9 cellular contexts compared by ENCODE assay signal in genomic region chr6:25366785-25367657, GRCh38.
DNase-seq lines count a peak whose midpoint lies in the region; ATAC-seq and TF ChIP-seq lines count a peak whose summit lies in the region.
"Had no signal": no experiment of that assay in that cellular context is flagged by ENCODE, and none has a peak within 500 bp of the region (broad histone marks: within the 10 kb centered on the region; RNA-seq: fewer than 3 reads in every experiment).

No MANE protein-coding gene starts in this region.

- no peaks in the 10 kb centered on the region for H3K36me3 ChIP-seq in breast epithelium
- no peaks in the 10 kb centered on the region for H3K36me3 ChIP-seq in BE2C

- peak overlapping the region; percentile 63 for H3K4me3 Mint-ChIP-seq in MCF 10A (ENCODE audit: unreplicated experiment)
- peak overlapping the region in 1 of 5 experiments; percentile 20 for H3K4me3 Mint-ChIP-seq in brain
- H3K4me3 Mint-ChIP-seq in stimulated activated naive CD8-positive, alpha-beta T cell treated with anti-CD3 and anti-CD28 coated beads, Interleukin-15, Interleukin-2, amounts not matched to agents 100 ng/mL and 50 ng/mL, for 24 hours: peak overlapping the region; percentile 83

- H3K4me1 ChIP-seq in breast epithelium (peaks cover 0 to 8% of the 10 kb centered on the region in 2 donors), BE2C (peaks cover 12% of the 10 kb centered on the region)

- H3K4me3 ChIP-seq in breast epithelium (no peak overlapping the region), BE2C (ENCODE audit: low read depth, low read length) (no peak overlapping the region)
- H3K4me3 ChIP-seq: lung had no signal

- no TSS peak for BruUV-seq in MCF 10A (replicated peaks; lab: Mats Ljungman, UMichigan)

- H3K27ac ChIP-seq in breast epithelium: no peak overlapping the region

- CTCF ChIA-PET in MCF 10A (lab: Yijun Ruan, JAX): interaction anchor here (0.7 to 2.2 kb wide), 9 partner anchors 10 to 143 kb away, joined by 3 to 9 read pairs (median 4); partner anchors contain the start of gene CARMIL1

- DNase-seq in MCF 10A (ENCODE audit: unreplicated experiment) (peak; percentile 50), breast epithelium (ENCODE audit: low spot score in 2 of 2) (no peak), NAMALWA (ENCODE audit: low spot score) (peak; percentile 38), BE2C (no peak), foreskin melanocyte (no peak)

- TF ChIP-seq CTCF in MCF 10A (IDR thresholded peaks at IDR 0.05; ENCODE audit: unreplicated experiment) (no peak), breast epithelium (IDR thresholded peaks at IDR 0.05) (no peak), brain (conservative IDR thresholded peaks at IDR 0.05) (no peak), BE2C (IDR thresholded peaks at IDR 0.05; ENCODE audit: low read depth, low read length) (no peak)

- H3K4me1 Mint-ChIP-seq in MCF 10A (ENCODE audit: insufficient read depth, unreplicated experiment) (peaks cover 31% of the 10 kb centered on the region), brain (peaks cover 62% of the 10 kb centered on the region)
- H3K4me1 Mint-ChIP-seq in stimulated activated naive CD8-positive, alpha-beta T cell treated with anti-CD3 and anti-CD28 coated beads, Interleukin-15, Interleukin-2, amounts not matched to agents 100 ng/mL and 50 ng/mL, for 24 hours (ENCODE audit: low read depth): peaks cover 59% of the 10 kb centered on the region

- intact Hi-C loops in MCF 10A (cut with micrococcal nuclease): loop anchor here (5.0 kb wide), 1 partner anchor 90 kb away; the partner anchor contains the start of gene CARMIL1
- intact Hi-C loops in breast epithelium (cut with DNase I; ENCODE audit: low total_unique reads): no loop called here

- H3K36me3 Mint-ChIP-seq in MCF 10A (ENCODE audit: insufficient read depth, unreplicated experiment) (no peaks in the 10 kb centered on the region), brain (no peaks in the 10 kb centered on the region)
- no peaks in the 10 kb centered on the region for H3K36me3 Mint-ChIP-seq in stimulated activated naive CD8-positive, alpha-beta T cell treated with anti-CD3 and anti-CD28 coated beads, Interleukin-15, Interleukin-2, amounts not matched to agents 100 ng/mL and 50 ng/mL, for 24 hours (ENCODE audit: low read depth)

- H3K27me3 ChIP-seq in breast epithelium: no peaks in the 10 kb centered on the region
- H3K27me3 ChIP-seq in BE2C: no peaks in the 10 kb centered on the region

- H3K27ac Mint-ChIP-seq in MCF 10A (ENCODE audit: low read depth, unreplicated experiment): peak overlapping the region; percentile 60
- peak overlapping the region in 3 of 5 experiments; percentile 14 to 50 (median 16) for H3K27ac Mint-ChIP-seq in brain
- peak overlapping the region; percentile 86 for H3K27ac Mint-ChIP-seq in stimulated activated naive CD8-positive, alpha-beta T cell treated with anti-CD3 and anti-CD28 coated beads, Interleukin-15, Interleukin-2, amounts not matched to agents 100 ng/mL and 50 ng/mL, for 24 hours

- H3K27me3 Mint-ChIP-seq in MCF 10A (ENCODE audit: insufficient read depth, unreplicated experiment) (no peaks in the 10 kb centered on the region), brain (no peaks in the 10 kb centered on the region)
- H3K27me3 Mint-ChIP-seq in stimulated activated naive CD8-positive, alpha-beta T cell treated with anti-CD3 and anti-CD28 coated beads, Interleukin-15, Interleukin-2, amounts not matched to agents 100 ng/mL and 50 ng/mL, for 24 hours: no peaks in the 10 kb centered on the region

- no peak for ATAC-seq in HG03439 (IDR thresholded peaks at IDR 0.05; ENCODE audit: unreplicated experiment)

- no peaks in the 10 kb centered on the region for H3K9me3 Mint-ChIP-seq in MCF 10A (ENCODE audit: unreplicated experiment)
- H3K9me3 Mint-ChIP-seq in brain: peaks cover 0 to 8% (median 2%) of the 10 kb centered on the region in 5 experiments
- H3K9me3 Mint-ChIP-seq in stimulated activated naive CD8-positive, alpha-beta T cell treated with anti-CD3 and anti-CD28 coated beads, Interleukin-15, Interleukin-2, amounts not matched to agents 100 ng/mL and 50 ng/mL, for 24 hours: no peaks in the 10 kb centered on the region

- no peak for TF ChIP-seq POLR2A in breast epithelium (IDR thresholded peaks at IDR 0.05)

- POLR2A ChIA-PET in MCF 10A (lab: Yijun Ruan, JAX): interaction anchor here (0.6 to 2.3 kb wide), 11 partner anchors 11 to 144 kb away, joined by 3 to 26 read pairs (median 4); partner anchors contain the start of gene CARMIL1

- H3K9me3 ChIP-seq in breast epithelium (no peaks in the 10 kb centered on the region), BE2C (no peaks in the 10 kb centered on the region)

Comparison
In these comparisons a context has a peak if more than half of its experiments do, and no peak if none do; other contexts are left out.
1. DNase-seq: peak in MCF 10A (single experiment) and NAMALWA (single experiment); none in breast epithelium (0 of 2), BE2C (single experiment) and foreskin melanocyte (single experiment).
2. H3K27ac Mint-ChIP-seq: peak in every context shown above with its lines; median percentile 86 in stimulated activated naive CD8-positive, alpha-beta T cell treated with anti-CD3 and anti-CD28 coated beads, Interleukin-15, Interleukin-2, amounts not matched to agents 100 ng/mL and 50 ng/mL, for 24 hours; 60 in MCF 10A; 16 in brain.